ENCODE assay signal across 8 cellular contexts in genomic region chr6:34393191-34393967, GRCh38. TPM values are rescaled to one million over a fixed set of nuclear protein-coding genes. Genes with fewer than 3 reads are reported as not detected.
DNase-seq lines count a peak whose midpoint lies in the region; ATAC-seq and TF ChIP-seq lines count a peak whose summit lies in the region.

No MANE protein-coding gene starts in this region.

- H3K4me1 ChIP-seq in RWPE2 (ENCODE audit: insufficient read depth, poor library complexity, severe bottlenecking) (peaks cover 5% of the 10 kb centered on the region), fibroblast of lung (ENCODE audit: control insufficient read depth, extremely low read depth, insufficient read depth, low read length) (no peaks in the 10 kb centered on the region)

- peak overlapping the region; percentile 94 for H2AFZ ChIP-seq in fibroblast of lung (ENCODE audit: low read length)

- peaks cover 38% of the 10 kb centered on the region for H3K79me2 ChIP-seq in fibroblast of lung (ENCODE audit: control insufficient read depth, insufficient read depth, low read length)

- peaks cover 2% of the 10 kb centered on the region for H4K20me1 ChIP-seq in fibroblast of lung (ENCODE audit: control insufficient read depth, extremely low read depth, insufficient read depth, low read length)

- no peak for TF ChIP-seq POLR2A in erythroblast (IDR thresholded peaks at IDR 0.05; ENCODE audit: low read length)

- TF ChIP-seq CTCF in RWPE2 (IDR thresholded peaks at IDR 0.05; ENCODE audit: poor library complexity, severe bottlenecking) (no peak), fibroblast of lung (conservative IDR thresholded peaks at IDR 0.05 in 1 of 2, IDR thresholded peaks at IDR 0.05 in 1 of 2; ENCODE audit: low read depth in 1 of 2, low read length in 2 of 2) (no peak)

- peak overlapping the region; percentile 36 for H3K9ac ChIP-seq in fibroblast of lung (ENCODE audit: insufficient read depth, low read length)

- no peak overlapping the region for H3K27ac ChIP-seq in RWPE2 (ENCODE audit: poor library complexity, severe bottlenecking)
- peak overlapping the region; percentile 16 for H3K27ac ChIP-seq in fibroblast of lung (ENCODE audit: insufficient read depth, low read length)

- DNase-seq in NCI-H2081 (lab: John Stamatoyannopoulos, UW) (peak; percentile 46 to 65), NCI-H2081 treated with DMSO at 0.1 percent for 48 hours (lab: John Stamatoyannopoulos, UW) (no peak), RWPE2 (ENCODE audit: low spot score) (no peak), fibroblast of lung (ENCODE audit: low read depth in 2 of 2) (no peak), pons (ENCODE audit: low spot score) (peak; percentile 36), erythroblast (lab: John Stamatoyannopoulos, UW) (no peak), putamen (ENCODE audit: low spot score) (no peak)

- peak overlapping the region; percentile 93 for H3K4me2 ChIP-seq in fibroblast of lung (ENCODE audit: extremely low read depth, insufficient read depth, low read length)

- H3K36me3 ChIP-seq in RWPE2 (ENCODE audit: low read depth): peaks cover 2% of the 10 kb centered on the region; the same call in 1 of the 2 replicates
- no peaks in the 10 kb centered on the region for H3K36me3 ChIP-seq in fibroblast of lung (ENCODE audit: control insufficient read depth, insufficient read depth, low read length)

- no peaks in the 10 kb centered on the region for H3K27me3 ChIP-seq in RWPE2 (ENCODE audit: insufficient read depth, poor library complexity, severe bottlenecking)
- no peaks in the 10 kb centered on the region for H3K27me3 ChIP-seq in fibroblast of lung (ENCODE audit: control insufficient read depth, insufficient read depth, low read length)

- no peak for ATAC-seq in RWPE2 (ENCODE audit: low read depth)
- no peak for ATAC-seq in GM19324 (IDR thresholded peaks at IDR 0.05; ENCODE audit: low FRiP score, unreplicated experiment)

- H3K4me3 ChIP-seq in RWPE2 (ENCODE audit: severe bottlenecking) (peak overlapping the region; percentile 95), fibroblast of lung (replicated peaks in 1 of 4; ENCODE audit: control extremely low read depth in 1 of 4, insufficient read depth in 1 of 4, low read depth in 3 of 4, low read length in 4 of 4) (peak overlapping the region; percentile 62 to 82 (median 76))

- no peaks in the 10 kb centered on the region for H3K9me3 ChIP-seq in RWPE2 (ENCODE audit: severe bottlenecking)
- no peaks in the 10 kb centered on the region for H3K9me3 ChIP-seq in fibroblast of lung (ENCODE audit: control insufficient read depth, insufficient read depth, low read depth, low read length)

RNA-seq across cellular contexts. Expression of gene NUDT3, which starts 0.9 kb away (rescaled TPM):
- total RNA-seq in fibroblast of lung: 11.6 and 16.0 TPM in 2 replicates
- polyA plus RNA-seq in fibroblast of lung: 23.4 and 27.4 TPM in 2 replicates
- 9.7 and 11.1 TPM in 2 replicates for polyA plus RNA-seq in fibroblast of lung (2012)
- polyA minus RNA-seq in fibroblast of lung (ENCODE audit: low replicate concordance): 10.8 and 11.8 TPM in 2 replicates

RNA-seq across cellular contexts. Expression of gene RPS10, which starts 32.5 kb away (rescaled TPM):
- 1,649 and 1,873 TPM in 2 replicates for total RNA-seq in fibroblast of lung
- polyA plus RNA-seq in fibroblast of lung: 2,883 and 3,469 TPM in 2 replicates
- 2,322 and 2,629 TPM in 2 replicates for polyA plus RNA-seq in fibroblast of lung (2012)
- polyA minus RNA-seq in fibroblast of lung (ENCODE audit: low replicate concordance): 2,669 and 3,796 TPM in 2 replicates

Comparison
In these comparisons a context has a peak if more than half of its experiments do, and no peak if none do; other contexts are left out.
1. DNase-seq: peak in NCI-H2081 (2 of 2) and pons (single experiment); none in NCI-H2081 treated with DMSO at 0.1 percent for 48 hours (single experiment), RWPE2 (single experiment), fibroblast of lung (0 of 2), erythroblast (0 of 2) and putamen (single experiment).